1 cellular context compared by ENCODE assay signal in the genomic region with DNA sequence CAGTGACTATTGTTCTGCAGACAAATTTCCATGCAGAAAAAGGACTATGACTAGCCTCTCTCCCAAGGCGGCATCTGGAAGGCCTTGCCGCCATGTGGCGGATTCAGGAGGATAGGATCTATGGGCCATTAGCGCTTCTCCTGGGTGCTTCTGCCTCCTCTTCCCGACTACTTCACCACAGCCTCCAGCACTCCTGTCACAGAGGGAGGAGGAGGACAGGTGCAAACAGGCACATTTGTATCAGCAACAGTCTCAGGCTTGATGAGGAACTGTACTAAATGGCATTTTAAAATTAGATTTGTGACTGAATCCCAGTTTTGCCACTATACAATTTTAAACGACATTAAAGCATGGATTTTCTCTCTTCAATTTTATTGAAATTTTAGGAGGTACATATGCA.
TF ChIP-seq lines count a peak whose summit lies in the region.

No MANE protein-coding gene starts in this region.

TF ChIP-seq in SK-N-SH treated with all-trans-retinoic acid at 6 μM for 48 hours, 23 proteins besides CTCF, POLR2A, EP300 and RAD21 (continued from another document):
- TF ChIP-seq PPARA (CRISPR knock-in tag; IDR thresholded peaks at IDR 0.05; ENCODE audit: borderline replicate concordance) (no peak), ZNF565 (CRISPR knock-in tag; conservative IDR thresholded peaks at IDR 0.05; ENCODE audit: low read depth) (no peak)
- TF ChIP-seq, protein P1, sequence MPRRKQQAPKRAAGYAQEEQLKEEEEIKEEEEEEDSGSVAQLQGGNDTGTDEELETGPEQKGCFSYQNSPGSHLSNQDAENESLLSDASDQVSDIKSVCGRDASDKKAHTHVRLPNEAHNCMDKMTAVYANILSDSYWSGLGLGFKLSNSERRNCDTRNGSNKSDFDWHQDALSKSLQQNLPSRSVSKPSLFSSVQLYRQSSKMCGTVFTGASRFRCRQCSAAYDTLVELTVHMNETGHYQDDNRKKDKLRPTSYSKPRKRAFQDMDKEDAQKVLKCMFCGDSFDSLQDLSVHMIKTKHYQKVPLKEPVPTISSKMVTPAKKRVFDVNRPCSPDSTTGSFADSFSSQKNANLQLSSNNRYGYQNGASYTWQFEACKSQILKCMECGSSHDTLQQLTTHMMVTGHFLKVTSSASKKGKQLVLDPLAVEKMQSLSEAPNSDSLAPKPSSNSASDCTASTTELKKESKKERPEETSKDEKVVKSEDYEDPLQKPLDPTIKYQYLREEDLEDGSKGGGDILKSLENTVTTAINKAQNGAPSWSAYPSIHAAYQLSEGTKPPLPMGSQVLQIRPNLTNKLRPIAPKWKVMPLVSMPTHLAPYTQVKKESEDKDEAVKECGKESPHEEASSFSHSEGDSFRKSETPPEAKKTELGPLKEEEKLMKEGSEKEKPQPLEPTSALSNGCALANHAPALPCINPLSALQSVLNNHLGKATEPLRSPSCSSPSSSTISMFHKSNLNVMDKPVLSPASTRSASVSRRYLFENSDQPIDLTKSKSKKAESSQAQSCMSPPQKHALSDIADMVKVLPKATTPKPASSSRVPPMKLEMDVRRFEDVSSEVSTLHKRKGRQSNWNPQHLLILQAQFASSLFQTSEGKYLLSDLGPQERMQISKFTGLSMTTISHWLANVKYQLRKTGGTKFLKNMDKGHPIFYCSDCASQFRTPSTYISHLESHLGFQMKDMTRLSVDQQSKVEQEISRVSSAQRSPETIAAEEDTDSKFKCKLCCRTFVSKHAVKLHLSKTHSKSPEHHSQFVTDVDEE (CRISPR knock-in tag; IDR thresholded peaks at IDR 0.05), result no peak
TF ChIP-seq in SK-N-SH treated with all-trans-retinoic acid at 6 μM for 48 hours: peak in this region for 0.
